In genomic region chr16:28131210-28131609, GRCh38 we compare ENCODE assay signal across 19 cellular contexts.
DNase-seq lines count a peak whose midpoint lies in the region; ATAC-seq lines count a peak whose summit lies in the region.
"Had no signal": no experiment of that assay in that cellular context is flagged by ENCODE, and none has a peak within 500 bp of the region (broad histone marks: within the 10 kb centered on the region; RNA-seq: fewer than 3 reads in every experiment).

No MANE protein-coding gene starts in this region.

- no peaks in the 10 kb centered on the region for H3F3A ChIP-seq in GM23248 (ENCODE audit: insufficient read depth)

- H3K27ac ChIP-seq in GM23248 (peak overlapping the region; percentile 71; the same call in 1 of the 2 replicates), mucosa of rectum (ENCODE audit: low read depth in 2 of 2, low read length in 2 of 2) (peak overlapping the region; percentile 15 to 39), stomach smooth muscle (ENCODE audit: low read length) (peak overlapping the region; percentile 3)
- H3K27ac ChIP-seq: BLaER1 had no signal

- in situ Hi-C loops in GM23248 (cut with MboI) = no loop called here

- H3K9ac ChIP-seq in GM23248 = no peak overlapping the region; the same call in 1 of the 2 replicates
- H3K9ac ChIP-seq in mucosa of rectum (ENCODE audit: low read depth in 1 of 2, low read length in 2 of 2) = no peak overlapping the region
- H3K9ac ChIP-seq in stomach smooth muscle (ENCODE audit: low read length in 2 of 2) = no peak overlapping the region
- H3K9ac ChIP-seq: BLaER1 had no signal

- no peaks in the 10 kb centered on the region for H4K20me1 ChIP-seq in GM23248 (ENCODE audit: insufficient read depth)

- ATAC-seq in GM21717 (IDR thresholded peaks at IDR 0.05; ENCODE audit: unreplicated experiment) (no peak), HG03439 (IDR thresholded peaks at IDR 0.05; ENCODE audit: unreplicated experiment) (no peak)
- ATAC-seq: esophagus mucosa had no signal

- no peaks in the 10 kb centered on the region for H3K4me1 ChIP-seq in GM23248 (ENCODE audit: insufficient read depth)
- no peaks in the 10 kb centered on the region for H3K4me1 ChIP-seq in mucosa of rectum (ENCODE audit: control insufficient read depth in 2 of 2, insufficient read depth in 2 of 2, low read length in 2 of 2)
- peaks cover 7% of the 10 kb centered on the region for H3K4me1 ChIP-seq in stomach smooth muscle (ENCODE audit: control insufficient read depth, insufficient read depth, low read length)
- H3K4me1 ChIP-seq: BLaER1 had no signal

- H3K4me2 ChIP-seq in GM23248 (ENCODE audit: unreplicated experiment) = no peak overlapping the region
- H3K4me2 ChIP-seq: BLaER1 had no signal

- H3K27me3 ChIP-seq in GM23248 (replicated peaks; ENCODE audit: insufficient read depth) = no peaks in the 10 kb centered on the region
- H3K27me3 ChIP-seq in mucosa of rectum (ENCODE audit: control insufficient read depth in 2 of 2, insufficient read depth in 2 of 2, low read length in 2 of 2) = no peaks in the 10 kb centered on the region
- H3K27me3 ChIP-seq in stomach smooth muscle (ENCODE audit: control insufficient read depth in 1 of 2, insufficient read depth in 2 of 2, low read length in 2 of 2) = no peaks in the 10 kb centered on the region
- H3K27me3 ChIP-seq: BLaER1 had no signal

- DNase-seq in GM23248 (peak; percentile 36), amniotic epithelial cell (ENCODE audit: low read depth) (peak; percentile 40), NOMO-1 (lab: John Stamatoyannopoulos, UW; ENCODE audit: unreplicated experiment in 2 of 2) (no peak), NCI-H1436 treated with DMSO at 0.1 percent for 48 hours (lab: John Stamatoyannopoulos, UW) (no peak)
- DNase-seq: amygdala; cortex of kidney; DND-41; HCEC 1CT; kidney glomerular epithelial cell; naive B cell; NCI-H2029 treated with DMSO at 0.1 percent for 48 hours; retina; stimulated activated CD4-positive, alpha-beta T cell treated with anti-CD3 and anti-CD28 coated beads, Interleukin-4, amount 100 ng/mL, for 24 hours had no signal

- no peak overlapping the region for H3K4me3 ChIP-seq in GM23248
- no peak overlapping the region for H3K4me3 ChIP-seq in mucosa of rectum (ENCODE audit: low read length in 2 of 2)
- H3K4me3 ChIP-seq in stomach smooth muscle (ENCODE audit: low read length in 2 of 2) = no peak overlapping the region
- H3K4me3 ChIP-seq: BLaER1 had no signal

- peaks cover 54% of the 10 kb centered on the region for H3K79me2 ChIP-seq in GM23248 (ENCODE audit: insufficient read depth)

- H3K9me3 ChIP-seq in GM23248 (ENCODE audit: low read depth) = no peaks in the 10 kb centered on the region
- H3K9me3 ChIP-seq in mucosa of rectum (ENCODE audit: control insufficient read depth in 2 of 2, low read length in 2 of 2) = no peaks in the 10 kb centered on the region
- no peaks in the 10 kb centered on the region for H3K9me3 ChIP-seq in stomach smooth muscle (ENCODE audit: control insufficient read depth in 2 of 2, low read length in 2 of 2)
- H3K9me3 ChIP-seq: BLaER1 had no signal

- 36 to 47% methylated on average over 6 of the region's 6 CpGs for WGBS in GM23248 (ENCODE audit: low coverage in 1 of 2, low lambda C conversion rate in 2 of 2, missing lambda C conversion rate in 2 of 2), 2 experiments

- H3K9me2 ChIP-seq in GM23248 (ENCODE audit: insufficient read depth) = no peaks in the 10 kb centered on the region

- peaks cover 80% of the 10 kb centered on the region for H3K36me3 ChIP-seq in GM23248 (ENCODE audit: low read depth)
- peaks cover 60 to 76% of the 10 kb centered on the region in 2 donors for H3K36me3 ChIP-seq in mucosa of rectum (ENCODE audit: control insufficient read depth in 2 of 2, insufficient read depth in 2 of 2, low read length in 2 of 2)
- H3K36me3 ChIP-seq in stomach smooth muscle (ENCODE audit: control insufficient read depth in 2 of 2, insufficient read depth in 2 of 2, low read length in 2 of 2) = peaks cover 23 to 53% of the 10 kb centered on the region in 2 donors

- H2AFZ ChIP-seq in GM23248 = no peak overlapping the region

Comparison
In these comparisons a context has a peak if more than half of its experiments do, and no peak if none do; other contexts are left out.
1. DNase-seq: peak in GM23248 (single experiment) and amniotic epithelial cell (single experiment); none in NOMO-1 (0 of 2) and NCI-H1436 treated with DMSO at 0.1 percent for 48 hours (single experiment).
2. H3K27ac ChIP-seq: peak in every context shown above with its lines; median percentile 71 in GM23248; 27 in mucosa of rectum; 3 in stomach smooth muscle.